Comparison of ENCODE assay signal across 24 cellular contexts in genomic region chr5:11780641-11781345, GRCh38.
"Had no signal": no experiment of that assay in that cellular context is flagged by ENCODE, and none has a peak within 500 bp of the region (broad histone marks: within the 10 kb centered on the region; RNA-seq: fewer than 3 reads in every experiment).

No MANE protein-coding gene starts in this region.

- H3K27ac ChIP-seq: colonic mucosa, epithelial cell of prostate, esophagus squamous epithelium, gastrocnemius medialis, heart right ventricle, left lung, lower lobe of right lung had no signal

- DNase-seq: colonic mucosa; cortex of kidney; effector CD8-positive, alpha-beta T cell; effector memory CD8-positive, alpha-beta T cell; endodermal cell; erythroblast; esophagus squamous epithelium; foreskin fibroblast; foreskin melanocyte; gastrocnemius medialis; glutamatergic neuron; head of caudate nucleus; heart right ventricle; hippocampal formation; left cardiac atrium; left lung; left ventricle myocardium superior; lower lobe of right lung; mesenchymal stem cell; midbrain; naive B cell; naive thymus-derived CD8-positive, alpha-beta T cell had no signal

- H3K36me3 ChIP-seq: colonic mucosa, esophagus squamous epithelium, gastrocnemius medialis, heart right ventricle, left lung, lower lobe of right lung had no signal

- ATAC-seq: effector memory CD8-positive, alpha-beta T cell; esophagus mucosa; gastrocnemius medialis; left cardiac atrium; left lung; left ventricle myocardium superior; lower lobe of right lung; naive thymus-derived CD8-positive, alpha-beta T cell had no signal

- H3K4me3 ChIP-seq: colonic mucosa, esophagus squamous epithelium, gastrocnemius medialis, heart right ventricle, left lung, lower lobe of right lung had no signal

- H3K27me3 ChIP-seq: colonic mucosa, esophagus squamous epithelium, gastrocnemius medialis, heart right ventricle, left lung had no signal

- H3K9me3 ChIP-seq: colonic mucosa, gastrocnemius medialis had no signal

- H3K4me1 ChIP-seq: colonic mucosa, esophagus squamous epithelium, gastrocnemius medialis, left lung, lower lobe of right lung had no signal
